Comparison of ENCODE assay signal across 3 cellular contexts in the genomic region with DNA sequence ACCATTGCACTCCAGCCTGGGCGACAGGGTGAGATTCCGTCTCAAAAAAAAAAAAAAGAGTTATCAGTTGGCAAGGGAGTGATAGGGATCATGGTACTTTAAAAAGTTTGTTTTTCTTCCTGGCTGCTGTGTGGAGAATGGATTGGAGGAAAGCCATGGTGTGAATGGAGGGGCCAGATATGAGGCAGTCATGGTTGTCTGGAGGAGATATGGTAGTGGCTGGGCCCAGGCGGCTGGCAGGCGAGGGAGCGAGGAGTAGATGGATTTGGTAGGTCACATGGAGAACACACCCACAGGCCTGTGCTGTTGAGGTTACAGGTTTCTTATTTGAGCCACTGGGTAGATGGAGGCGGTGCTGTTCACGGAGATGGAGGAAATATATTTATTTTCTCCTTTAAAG. TPM values are rescaled to one million over a fixed set of nuclear protein-coding genes. Genes with fewer than 3 reads are reported as not detected.
"Had no signal": no experiment of that assay in that cellular context is flagged by ENCODE, and none has a peak within 500 bp of the region (broad histone marks: within the 10 kb centered on the region; RNA-seq: fewer than 3 reads in every experiment).

No MANE protein-coding gene starts in this region.

RNA-seq across cellular contexts. Expression of a gene that starts 35.5 kb away (rescaled TPM):
- total RNA-seq: bronchial epithelial cell; foreskin keratinocyte; natural killer cell treated with Interleukin-12 subunit alpha and Interleukin-12 subunit beta and Interleukin-15 and Interleukin-18, amount 100 ng/mL, for 72 hours had no signal
